In genomic region chr11:85709983-85710382, GRCh38 we compare ENCODE assay signal across 26 cellular contexts. TPM values are rescaled to one million over a fixed set of nuclear protein-coding genes. Genes with fewer than 3 reads are reported as not detected.
"Had no signal": no experiment of that assay in that cellular context is flagged by ENCODE, and none has a peak within 500 bp of the region (broad histone marks: within the 10 kb centered on the region; RNA-seq: fewer than 3 reads in every experiment).

No MANE protein-coding gene starts in this region.

- H3K4me1 ChIP-seq: Peyer's patch, SJCRH30 had no signal

- H3K27ac ChIP-seq: Peyer's patch, SJCRH30, SK-N-MC had no signal

- H3K27me3 ChIP-seq: MG63, Peyer's patch, SJCRH30 had no signal

- ATAC-seq: HepG2, PC-3, Right ventricle myocardium inferior had no signal

- DNase-seq: IMR-90, Karpas-422, KG1, MG63, NCI-H1092, NCI-H1105 treated with DMSO at 0.1 percent for 48 hours, NCI-H1417 treated with DMSO at 0.1 percent for 48 hours, NCI-H146, NCI-H1694 treated with DMSO at 0.1 percent for 48 hours, NCI-H1930, NCI-H2081 treated with DMSO at 0.1 percent for 48 hours, NCI-H226, NCI-H446, NCI-H510A, NCI-H524 treated with DMSO at 0.1 percent for 48 hours, NCI-H69, NCI-H774, PC-3, Peyer's patch, SHP77 treated with DMSO at 0.1 percent for 48 hours, SJCRH30, T-helper 1 cell had no signal

- H3K4me3 ChIP-seq: MG63, Peyer's patch, SJCRH30, SK-N-MC had no signal

- H3K36me3 ChIP-seq: MG63, Peyer's patch had no signal

- H3K9me3 ChIP-seq: Peyer's patch, SJCRH30 had no signal

RNA-seq across cellular contexts. Expression of gene CCDC89, which starts 24.0 kb away (rescaled TPM):
- total RNA-seq: RPMI7951 had no signal
